Comparison of ENCODE assay signal across 11 cellular contexts in the genomic region with DNA sequence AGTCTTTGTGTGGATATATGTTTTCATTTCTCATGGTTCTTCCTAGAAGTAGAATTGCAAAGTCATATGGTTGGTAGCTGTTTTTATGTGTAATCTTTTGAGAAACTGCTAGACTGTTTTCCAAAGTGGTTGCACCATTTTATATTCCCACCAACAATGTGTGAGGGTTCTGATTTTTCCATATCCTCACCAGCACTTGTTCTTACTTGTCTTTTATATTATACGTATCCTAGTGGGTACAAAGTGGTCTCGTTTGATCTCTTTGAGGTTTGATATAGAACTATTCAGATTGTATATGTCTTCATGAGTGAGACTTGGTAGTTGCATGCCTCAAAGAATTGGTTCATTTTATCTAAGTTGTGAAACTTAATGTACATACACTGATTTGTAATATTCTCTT.
"Had no signal": no experiment of that assay in that cellular context is flagged by ENCODE, and none has a peak within 500 bp of the region (broad histone marks: within the 10 kb centered on the region; RNA-seq: fewer than 3 reads in every experiment).

No MANE protein-coding gene starts in this region.

- ATAC-seq: GM23338, HCT116 had no signal

- H3K4me3 ChIP-seq: GM23248, GM23338, HAP-1 had no signal

- H3K36me3 ChIP-seq: HAP-1 had no signal

- FAIRE-seq: H1, H54 had no signal

- DNase-seq: GM23248, GOT3, H7, H9, HCEC 1CT, HFFc6 had no signal

- H3K9me3 ChIP-seq: HAP-1 had no signal

- H3K4me1 ChIP-seq: HAP-1 had no signal

- H3K27ac ChIP-seq: GM23248 had no signal
